Comparison of ENCODE assay signal across 8 cellular contexts in genomic region chr14:60734465-60735242, GRCh38. TPM values are rescaled to one million over a fixed set of nuclear protein-coding genes. Genes with fewer than 3 reads are reported as not detected.
DNase-seq lines count a peak whose midpoint lies in the region; ATAC-seq and TF ChIP-seq lines count a peak whose summit lies in the region.

Gene MNAT1 (plus strand): TSS chr14:60734761. CDS start chr14:60734863, 102 bp downstream.

- H3K27me3 Mint-ChIP-seq in activated T-helper 17 cell treated with anti-CD3 and anti-CD28 coated beads, Interleukin-2, amount 50 U/mL, for 72 hours = peaks cover 9% of the 10 kb centered on the region
- H3K27me3 Mint-ChIP-seq in neural crest cell (ENCODE audit: low read depth) = peaks cover 34% of the 10 kb centered on the region

- H3K36me3 Mint-ChIP-seq in activated T-helper 17 cell treated with anti-CD3 and anti-CD28 coated beads, Interleukin-2, amount 50 U/mL, for 72 hours (ENCODE audit: low read depth) = peaks cover 5% of the 10 kb centered on the region
- H3K36me3 Mint-ChIP-seq in neural crest cell (ENCODE audit: low read depth) = no peaks in the 10 kb centered on the region

- peaks cover 3% of the 10 kb centered on the region for H3K4me1 ChIP-seq in stomach smooth muscle (ENCODE audit: control insufficient read depth, insufficient read depth, low read length)

- H3K4me3 ChIP-seq in fibroblast of villous mesenchyme (ENCODE audit: low read depth, low read length) = peak within 1 kb of the TSS; percentile 84
- peak within 1 kb of the TSS; percentile 98 for H3K4me3 ChIP-seq in stomach smooth muscle (ENCODE audit: low read length in 2 of 2)

- DNase-seq in DMS79 treated with DMSO at 0.1 percent for 48 hours (lab: John Stamatoyannopoulos, UW) (peak; percentile 96), KG1 (lab: John Stamatoyannopoulos, UW) (peak; percentile 63), RKO (ENCODE audit: low spot score) (peak; percentile 87), fibroblast of villous mesenchyme (ENCODE audit: low read depth) (peak; percentile 83), neural crest cell (ENCODE audit: low read depth, low spot score) (peak; percentile 73)

- H3K4me1 Mint-ChIP-seq in activated T-helper 17 cell treated with anti-CD3 and anti-CD28 coated beads, Interleukin-2, amount 50 U/mL, for 72 hours = peaks cover 9% of the 10 kb centered on the region
- H3K4me1 Mint-ChIP-seq in neural crest cell = peaks cover 20% of the 10 kb centered on the region

- H3K27ac ChIP-seq in stomach smooth muscle (ENCODE audit: low read length) = peak within 1 kb of the TSS; percentile 56

- H3K27me3 ChIP-seq in stomach smooth muscle (ENCODE audit: control insufficient read depth in 1 of 2, insufficient read depth in 2 of 2, low read length in 2 of 2) = no peaks in the 10 kb centered on the region

- no peaks in the 10 kb centered on the region for H3K9me3 ChIP-seq in stomach smooth muscle (ENCODE audit: control insufficient read depth in 2 of 2, low read length in 2 of 2)

- no peaks in the 10 kb centered on the region for H3K9me3 Mint-ChIP-seq in activated T-helper 17 cell treated with anti-CD3 and anti-CD28 coated beads, Interleukin-2, amount 50 U/mL, for 72 hours
- no peaks in the 10 kb centered on the region for H3K9me3 Mint-ChIP-seq in neural crest cell

- H3K36me3 ChIP-seq in stomach smooth muscle (ENCODE audit: control insufficient read depth in 2 of 2, insufficient read depth in 2 of 2, low read length in 2 of 2) = no peaks in the 10 kb centered on the region

- H3K9ac ChIP-seq in stomach smooth muscle (ENCODE audit: low read length in 2 of 2) = peak within 1 kb of the TSS; percentile 85 to 97

- peak; percentile 91 for ATAC-seq in GM21723 (IDR thresholded peaks at IDR 0.05; ENCODE audit: unreplicated experiment)
- ATAC-seq in activated T-helper 17 cell treated with anti-CD3 and anti-CD28 coated beads, Interleukin-2, amount 50 U/mL, for 72 hours (replicated peaks) = peak; percentile 89

- TF ChIP-seq CTCF in fibroblast of villous mesenchyme (IDR thresholded peaks at IDR 0.05; ENCODE audit: insufficient read depth, low read depth, low read length) (no peak), neural crest cell (conservative IDR thresholded peaks at IDR 0.05) (peak; percentile 19)

- peak within 1 kb of the TSS; percentile 100 for H3K4me3 Mint-ChIP-seq in activated T-helper 17 cell treated with anti-CD3 and anti-CD28 coated beads, Interleukin-2, amount 50 U/mL, for 72 hours
- H3K4me3 Mint-ChIP-seq in neural crest cell = peak within 1 kb of the TSS; percentile 99

- H3K27ac Mint-ChIP-seq in activated T-helper 17 cell treated with anti-CD3 and anti-CD28 coated beads, Interleukin-2, amount 50 U/mL, for 72 hours = peak within 1 kb of the TSS; percentile 99
- H3K27ac Mint-ChIP-seq in neural crest cell (ENCODE audit: unreplicated experiment) = peak within 1 kb of the TSS; percentile 96

RNA-seq across cellular contexts. Expression of gene MNAT1, which starts in this region (rescaled TPM):
- 10 to 100 TPM; 13.4 to 29.9 TPM for total RNA-seq in activated T-helper 17 cell treated with anti-CD3 and anti-CD28 coated beads, Interleukin-2, amount 50 U/mL, for 72 hours
- total RNA-seq in fibroblast of villous mesenchyme = 59.3 and 71.7 TPM in 2 replicates
- total RNA-seq in neural crest cell = 34.4 and 39.1 TPM in 2 replicates

Comparison
In these comparisons a context has a peak if more than half of its experiments do, and no peak if none do; other contexts are left out.
1. Peak in every context shown above with its lines: DNase-seq, ATAC-seq, H3K4me3 ChIP-seq and H3K27ac ChIP-seq.